In genomic region chr7:40297741-40298311, GRCh38 we compare ENCODE assay signal across 13 cellular contexts.
DNase-seq lines count a peak whose midpoint lies in the region; TF ChIP-seq lines count a peak whose summit lies in the region.
"Had no signal": no experiment of that assay in that cellular context is flagged by ENCODE, and none has a peak within 500 bp of the region (broad histone marks: within the 10 kb centered on the region; RNA-seq: fewer than 3 reads in every experiment).

No MANE protein-coding gene starts in this region.

- H3K9ac ChIP-seq in skeletal muscle satellite cell (ENCODE audit: low read depth, low read length), result peak overlapping the region; percentile 75

- H3K27me3 ChIP-seq in skeletal muscle satellite cell (ENCODE audit: control insufficient read depth, insufficient read depth, low read length), result no peaks in the 10 kb centered on the region
- H3K27me3 ChIP-seq: ascending aorta, gastroesophageal sphincter, spleen had no signal

- H3K9me3 ChIP-seq in skeletal muscle satellite cell (replicated peaks; ENCODE audit: low read length), result no peaks in the 10 kb centered on the region
- H3K9me3 ChIP-seq: ascending aorta, gastroesophageal sphincter, spleen had no signal

- DNase-seq in HS-5 (ENCODE audit: low read depth) (peak; percentile 73), amniotic epithelial cell (ENCODE audit: low read depth) (peak; percentile 25), foreskin fibroblast (peak; percentile 41 to 54), T-helper 1 cell (no peak), NCI-H1417 treated with DMSO at 0.1 percent for 48 hours (lab: John Stamatoyannopoulos, UW) (no peak)
- no peak for DNase-seq in activated CD8-positive, alpha-beta memory T cell treated with anti-CD3 and anti-CD28 coated beads, Interleukin-2, amount 50 U/mL, for 48 hours
- DNase-seq: CD4-positive, CD25-positive, alpha-beta regulatory T cell; NCI-H2029; NCI-H524; spleen had no signal

- TF ChIP-seq CTCF in foreskin fibroblast (IDR thresholded peaks at IDR 0.05; ENCODE audit: low read depth, low read length), result no peak

- peaks cover 62% of the 10 kb centered on the region for H3K4me1 ChIP-seq in skeletal muscle satellite cell (ENCODE audit: control insufficient read depth, insufficient read depth, low read length)
- H3K4me1 ChIP-seq: spleen had no signal

- peak overlapping the region; percentile 45 for H3K4me2 ChIP-seq in skeletal muscle satellite cell (ENCODE audit: low read length)

- no peaks in the 10 kb centered on the region for H3K36me3 ChIP-seq in skeletal muscle satellite cell (ENCODE audit: insufficient read depth, low read length)
- H3K36me3 ChIP-seq: ascending aorta, gastroesophageal sphincter, spleen had no signal

- H3K4me3 ChIP-seq in foreskin fibroblast (ENCODE audit: low read depth in 1 of 2, low read length in 2 of 2) (no peak overlapping the region), skeletal muscle satellite cell (ENCODE audit: low read length) (peak overlapping the region; percentile 26)
- H3K4me3 ChIP-seq: ascending aorta, gastroesophageal sphincter, spleen had no signal

Comparison
In these comparisons a context has a peak if more than half of its experiments do, and no peak if none do; other contexts are left out.
1. DNase-seq: peak in HS-5 (single experiment), amniotic epithelial cell (single experiment) and foreskin fibroblast (2 of 2); none in activated CD8-positive, alpha-beta memory T cell treated with anti-CD3 and anti-CD28 coated beads, Interleukin-2, amount 50 U/mL, for 48 hours (single experiment), T-helper 1 cell (0 of 5) and NCI-H1417 treated with DMSO at 0.1 percent for 48 hours (single experiment).